Comparison of ENCODE assay signal across 8 cellular contexts in genomic region chrX:48896611-48897011, GRCh38. TPM values are rescaled to one million over a fixed set of nuclear protein-coding genes. Genes with fewer than 3 reads are reported as not detected.
A peak's percentile ranks its signal among the peaks of the same experiment; 100 is the strongest.
DNase-seq lines count a peak whose midpoint lies in the region; ATAC-seq and TF ChIP-seq lines count a peak whose summit lies in the region.

No MANE protein-coding gene starts in this region.

- H3K27me3 Mint-ChIP-seq in CD8-positive, alpha-beta T cell (ENCODE audit: low read depth): no peaks in the 10 kb centered on the region
- H3K27me3 Mint-ChIP-seq in MCF 10A (ENCODE audit: insufficient read depth, unreplicated experiment): no peaks in the 10 kb centered on the region

- intact Hi-C loops in CD8-positive, alpha-beta T cell (cut with DNase I, micrococcal nuclease): loop anchor here (1.0 to 10.0 kb wide), 9 partner anchors 15 to 1028 kb away; partner anchors contain the start of genes CLCN5 (in 1 of the 2), HDAC6 (in 1 of the 2), MAGIX (in 1 of the 2) and PIM2 (in 1 of the 2)
- intact Hi-C loops in MCF 10A (cut with micrococcal nuclease): no loop called here

- WGBS in mesodermal cell (ENCODE audit: insufficient coverage in 2 of 2), 2 experiments: no CpG with 5 or more reads among the region's 9 CpGs

- peaks cover 9% of the 10 kb centered on the region for H3K36me3 ChIP-seq in CD8-positive, alpha-beta T cell (ENCODE audit: insufficient read depth, low read length)
- H3K36me3 ChIP-seq in mesodermal cell (ENCODE audit: control insufficient read depth, insufficient read depth, low read length): peaks cover 38% of the 10 kb centered on the region

- H3K9me3 Mint-ChIP-seq in CD8-positive, alpha-beta T cell: no peaks in the 10 kb centered on the region
- H3K9me3 Mint-ChIP-seq in MCF 10A (ENCODE audit: unreplicated experiment): peaks cover 7% of the 10 kb centered on the region

- DNase-seq in CD8-positive, alpha-beta T cell: no peak
- DNase-seq in LNCaP clone FGC (ENCODE audit: low read depth) (peak; percentile 34), MCF 10A (ENCODE audit: unreplicated experiment) (no peak), HK-2 (ENCODE audit: unreplicated experiment) (no peak)

- peak overlapping the region; percentile 98 for H3K27ac ChIP-seq in CD8-positive, alpha-beta T cell (ENCODE audit: low read depth, low read length)
- H3K27ac ChIP-seq in mesodermal cell (ENCODE audit: low read depth, low read length, severe bottlenecking): peak overlapping the region; percentile 92

- BruUV-seq in MCF 10A (replicated peaks; lab: Mats Ljungman, UMichigan): no TSS peak

- H3K4me3 Mint-ChIP-seq in CD8-positive, alpha-beta T cell: peak overlapping the region; percentile 88
- peak overlapping the region; percentile 82 for H3K4me3 Mint-ChIP-seq in MCF 10A (ENCODE audit: unreplicated experiment)

- peak overlapping the region; percentile 95 for H3K27ac Mint-ChIP-seq in CD8-positive, alpha-beta T cell
- H3K27ac Mint-ChIP-seq in MCF 10A (ENCODE audit: low read depth, unreplicated experiment): peak overlapping the region; percentile 96

- CTCF ChIA-PET in CD8-positive, alpha-beta T cell (lab: Charles Lee): interaction anchor here (0.5 kb wide), 1 partner anchor 17 kb away, joined by 3 read pairs; no protein-coding TSS in a partner anchor
- CTCF ChIA-PET in MCF 10A (lab: Yijun Ruan, JAX): interaction anchor here (0.6 to 1.4 kb wide), 4 partner anchors 19 to 176 kb away, joined by 3 to 7 read pairs (median 3); no protein-coding TSS in a partner anchor

- H3K4me1 Mint-ChIP-seq in CD8-positive, alpha-beta T cell (ENCODE audit: low read depth): peaks cover 34% of the 10 kb centered on the region
- no peaks in the 10 kb centered on the region for H3K4me1 Mint-ChIP-seq in MCF 10A (ENCODE audit: insufficient read depth, unreplicated experiment)

- peaks cover 26% of the 10 kb centered on the region for H3K4me1 ChIP-seq in CD8-positive, alpha-beta T cell (ENCODE audit: insufficient read depth, low read length)
- H3K4me1 ChIP-seq in mesodermal cell (ENCODE audit: control insufficient read depth, insufficient read depth, low read length, poor library complexity, severe bottlenecking): no peaks in the 10 kb centered on the region

- TF ChIP-seq CTCF in CD8-positive, alpha-beta T cell (IDR thresholded peaks at IDR 0.05): no peak
- TF ChIP-seq CTCF in LNCaP clone FGC (IDR thresholded peaks at IDR 0.05; ENCODE audit: control insufficient read depth, extremely low read depth, insufficient read depth) (no peak), MCF 10A (IDR thresholded peaks at IDR 0.05; ENCODE audit: unreplicated experiment) (no peak)

- H3K27me3 ChIP-seq in CD8-positive, alpha-beta T cell (ENCODE audit: insufficient read depth, low read length): no peaks in the 10 kb centered on the region

- no peak for ATAC-seq in CD8-positive, alpha-beta T cell
- ATAC-seq in GM21447 (IDR thresholded peaks at IDR 0.05; ENCODE audit: unreplicated experiment) (no peak), GM21825 (IDR thresholded peaks at IDR 0.05; ENCODE audit: unreplicated experiment) (no peak), HG03139 (IDR thresholded peaks at IDR 0.05; ENCODE audit: unreplicated experiment) (no peak)

- H3K9me3 ChIP-seq in CD8-positive, alpha-beta T cell (ENCODE audit: low read length): no peaks in the 10 kb centered on the region
- no peaks in the 10 kb centered on the region for H3K9me3 ChIP-seq in mesodermal cell (ENCODE audit: control insufficient read depth, low read length)

- H3K4me3 ChIP-seq in CD8-positive, alpha-beta T cell (ENCODE audit: low read depth, low read length): peak overlapping the region; percentile 98
- H3K4me3 ChIP-seq in LNCaP clone FGC (ENCODE audit: low read depth, low read length): peak overlapping the region; percentile 88
- H3K4me3 ChIP-seq in mesodermal cell (ENCODE audit: extremely low read depth, insufficient read depth, low read length, poor library complexity, severe bottlenecking): peak overlapping the region; percentile 58

- POLR2A ChIA-PET in CD8-positive, alpha-beta T cell (lab: Charles Lee): interaction anchor here (1.9 kb wide), 1 partner anchor 40 kb away, joined by 11 read pairs; no protein-coding TSS in a partner anchor
- POLR2A ChIA-PET in MCF 10A (lab: Yijun Ruan, JAX): interaction anchor here (0.9 to 3.9 kb wide), 7 partner anchors 9 to 159 kb away, joined by 3 to 57 read pairs (median 4); partner anchors contain the start of genes HDAC6, OTUD5 and SLC35A2

- H3K36me3 Mint-ChIP-seq in CD8-positive, alpha-beta T cell: peaks cover 31% of the 10 kb centered on the region
- peaks cover 20% of the 10 kb centered on the region for H3K36me3 Mint-ChIP-seq in MCF 10A (ENCODE audit: insufficient read depth, unreplicated experiment)

RNA-seq across cellular contexts. Expression of gene TIMM17B, which starts 1.0 kb away (rescaled TPM):
- 10 to 100 TPM; 35.0 to 37.6 TPM for total RNA-seq in CD8-positive, alpha-beta T cell
- 70.6 and 73.7 TPM in 2 replicates for total RNA-seq in MCF 10A (2022)
- 69.0 TPM for polyA plus RNA-seq in mesodermal cell (2013, experiment 1 of 2)
- polyA plus RNA-seq in mesodermal cell (2013, experiment 2 of 2): 64.0 TPM

RNA-seq across cellular contexts. Expression of gene PQBP1, which starts 1.1 kb away (rescaled TPM):
- total RNA-seq in CD8-positive, alpha-beta T cell: 10 to 100 TPM; 79.9 to 82.1 TPM
- total RNA-seq in MCF 10A (2022): 126 and 150 TPM in 2 replicates
- 55.0 TPM for polyA plus RNA-seq in mesodermal cell (2013, experiment 1 of 2)
- 55.0 TPM for polyA plus RNA-seq in mesodermal cell (2013, experiment 2 of 2)

RNA-seq across cellular contexts. Expression of gene SLC35A2, which starts 14.8 kb away (rescaled TPM):
- total RNA-seq in CD8-positive, alpha-beta T cell: 10 to 100 TPM; 14.6 to 16.6 TPM
- total RNA-seq in MCF 10A (2022): 38.6 and 43.5 TPM in 2 replicates
- 22.6 TPM for polyA plus RNA-seq in mesodermal cell (2013, experiment 1 of 2)
- 18.7 TPM for polyA plus RNA-seq in mesodermal cell (2013, experiment 2 of 2)

RNA-seq across cellular contexts. Expression of gene PIM2, which starts 22.2 kb away (rescaled TPM):
- 100 to 1,000 TPM; 212 to 218 TPM for total RNA-seq in CD8-positive, alpha-beta T cell
- total RNA-seq in MCF 10A (2022): 8.0 and 9.2 TPM in 2 replicates
- polyA plus RNA-seq in mesodermal cell (2013, experiment 1 of 2): 6.9 TPM
- polyA plus RNA-seq in mesodermal cell (2013, experiment 2 of 2): 7.1 TPM
